ENCODE assay signal across 23 cellular contexts in the genomic region with DNA sequence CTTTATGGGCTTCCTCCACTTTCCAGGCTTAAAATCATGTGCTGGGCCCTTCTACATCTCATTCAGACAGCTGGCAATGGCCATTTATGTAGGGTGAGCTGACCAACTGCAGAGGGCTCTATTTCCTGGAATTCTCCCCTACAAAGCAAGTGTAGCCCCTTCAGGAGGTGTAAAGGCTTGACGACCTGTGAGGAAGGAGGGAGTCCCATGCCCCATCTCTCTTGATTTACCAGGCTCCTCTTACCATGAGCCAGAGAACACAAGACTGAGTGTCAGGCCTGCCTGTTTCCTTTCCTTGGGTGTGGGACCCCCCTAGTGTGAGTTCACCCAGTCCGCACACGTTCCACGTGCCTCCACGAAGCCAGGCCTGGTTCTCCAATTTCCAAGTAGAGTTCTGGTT. TPM values are rescaled to one million over a fixed set of nuclear protein-coding genes. Genes with fewer than 3 reads are reported as not detected.
DNase-seq lines count a peak whose midpoint lies in the region; ATAC-seq and TF ChIP-seq lines count a peak whose summit lies in the region.
"Had no signal": no experiment of that assay in that cellular context is flagged by ENCODE, and none has a peak within 500 bp of the region (broad histone marks: within the 10 kb centered on the region; RNA-seq: fewer than 3 reads in every experiment).

No MANE protein-coding gene starts in this region.

- H3K27me3 ChIP-seq in esophagus muscularis mucosa = peaks cover 0 to 47% (median 0%) of the 10 kb centered on the region in 4 donors
- no peaks in the 10 kb centered on the region for H3K27me3 ChIP-seq in Karpas-422 (ENCODE audit: low read length)

- H3K4me1 ChIP-seq in esophagus muscularis mucosa (peaks cover 0 to 3% (median 0%) of the 10 kb centered on the region in 4 donors), Karpas-422 (ENCODE audit: low read length) (peaks cover 54% of the 10 kb centered on the region)
- H3K4me1 ChIP-seq: Caco-2 had no signal

- peaks cover 45% of the 10 kb centered on the region for H3K27me3 Mint-ChIP-seq in type B pancreatic cell

- TF ChIP-seq POLR2A in esophagus muscularis mucosa (IDR thresholded peaks at IDR 0.05; ENCODE audit: low read depth) = no peak

- no peaks in the 10 kb centered on the region for H3K36me3 Mint-ChIP-seq in type B pancreatic cell
- H3K36me3 Mint-ChIP-seq: CD4-positive, CD25-positive, alpha-beta regulatory T cell; CD8-positive, alpha-beta T cell had no signal

- intact Hi-C loops in esophagus muscularis mucosa (cut with DNase I) = no loop called here
- intact Hi-C loops in posterior vena cava (cut with DNase I) = no loop called here

- H3K9me3 ChIP-seq in esophagus muscularis mucosa (no peaks in the 10 kb centered on the region), Karpas-422 (ENCODE audit: low read length) (no peaks in the 10 kb centered on the region)
- H3K9me3 ChIP-seq: BLaER1, Caco-2 had no signal

- 79% methylated on average over 5 of the region's 5 CpGs for WGBS in esophagus muscularis mucosa

- H3K27ac Mint-ChIP-seq in type B pancreatic cell = no peak overlapping the region
- H3K27ac Mint-ChIP-seq: B cell; CD4-positive, CD25-positive, alpha-beta regulatory T cell; CD8-positive, alpha-beta T cell; GM23338; H9 had no signal

- no peak overlapping the region for H3K4me2 ChIP-seq in Karpas-422 (ENCODE audit: low read depth, low read length, poor library complexity, severe bottlenecking)
- H3K4me2 ChIP-seq: BLaER1, GM23338 had no signal

- no peaks in the 10 kb centered on the region for H3K79me2 ChIP-seq in Karpas-422 (ENCODE audit: low read length)

- no peak overlapping the region for H2AFZ ChIP-seq in Karpas-422 (ENCODE audit: low read length)
- H2AFZ ChIP-seq: GM23338 had no signal

- no peaks in the 10 kb centered on the region for H3K9me2 ChIP-seq in Karpas-422 (replicated peaks; ENCODE audit: insufficient read depth, low read length)

- no peak overlapping the region for H3K4me3 ChIP-seq in esophagus muscularis mucosa
- no peak overlapping the region for H3K4me3 ChIP-seq in Karpas-422 (ENCODE audit: low read length)
- H3K4me3 ChIP-seq: BLaER1, GM12878, GM23338 had no signal

- H3K4me3 Mint-ChIP-seq in type B pancreatic cell = no peak overlapping the region
- H3K4me3 Mint-ChIP-seq: B cell; CD4-positive, CD25-positive, alpha-beta regulatory T cell; CD8-positive, alpha-beta T cell; GM23338; H9 had no signal

- H4K20me1 ChIP-seq in Karpas-422 (ENCODE audit: insufficient read depth, low read depth, low read length) = no peaks in the 10 kb centered on the region

- DNase-seq in D341Med (ENCODE audit: low spot score) = peak; percentile 10
- peak; percentile 75 for DNase-seq in esophagus muscularis mucosa (ENCODE audit: extremely low spot score)
- peak; percentile 36 for DNase-seq in posterior vena cava (ENCODE audit: low spot score)
- DNase-seq in type B pancreatic cell (ENCODE audit: extremely low spot score, unreplicated experiment) = peak; percentile 48
- DNase-seq in effector CD8-positive, alpha-beta T cell (lab: John Stamatoyannopoulos, UW) = no peak
- no peak for DNase-seq in islet precursor cell
- no peak for DNase-seq in Karpas-422
- DNase-seq: Caco-2; CD4-positive, CD25-positive, alpha-beta regulatory T cell; CD8-positive, alpha-beta T cell; DMS 273 treated with DMSO at 0.1 percent for 48 hours; DMS79; EL; GDM1; H9 had no signal

- no peaks in the 10 kb centered on the region for H3K9me3 Mint-ChIP-seq in type B pancreatic cell
- H3K9me3 Mint-ChIP-seq: CD8-positive, alpha-beta T cell; GM23338; H9 had no signal

- peaks cover 7% of the 10 kb centered on the region for H3K4me1 Mint-ChIP-seq in type B pancreatic cell (ENCODE audit: unreplicated experiment)
- H3K4me1 Mint-ChIP-seq: B cell; CD4-positive, CD25-positive, alpha-beta regulatory T cell had no signal

- H3K36me3 ChIP-seq in esophagus muscularis mucosa (no peaks in the 10 kb centered on the region), Karpas-422 (ENCODE audit: insufficient read depth, low read length) (no peaks in the 10 kb centered on the region)
- H3K36me3 ChIP-seq: BLaER1 had no signal

- TF ChIP-seq CTCF in esophagus muscularis mucosa (IDR thresholded peaks at IDR 0.05) = no peak
- TF ChIP-seq CTCF in type B pancreatic cell (conservative IDR thresholded peaks at IDR 0.05) = no peak

- H3K27ac ChIP-seq in esophagus muscularis mucosa (replicated peaks in 1 of 4) (no peak overlapping the region), Karpas-422 (ENCODE audit: low read length) (no peak overlapping the region)
- H3K27ac ChIP-seq: 22Rv1, BLaER1, C4-2B had no signal

- no peak for TF ChIP-seq EP300 in esophagus muscularis mucosa (IDR thresholded peaks at IDR 0.05)

- no peak overlapping the region for H3K9ac ChIP-seq in Karpas-422 (ENCODE audit: low read length)
- H3K9ac ChIP-seq: BLaER1 had no signal

- ATAC-seq in GM18867 (IDR thresholded peaks at IDR 0.05; ENCODE audit: unreplicated experiment) = no peak
- ATAC-seq: CD8-positive, alpha-beta T cell; GM12878; GM23338; HCT116 had no signal

RNA-seq across cellular contexts. Expression of a gene that starts 16.6 kb away (rescaled TPM):
- total RNA-seq in esophagus muscularis mucosa (1 to 10 TPM; 2.5 to 7.3 (median 5.6) TPM), posterior vena cava (1 to 10 TPM; 2.8 to 3.6 TPM), type B pancreatic cell (ENCODE audit: low replicate concordance) (0.57 and 9.2 TPM in 2 replicates)
- total RNA-seq in Karpas-422 (2014; rRNA removed; shearing (Covaris generic); ENCODE audit: low replicate concordance) = 7.0 and 11.6 TPM in 2 replicates
- total RNA-seq: B cell; Caco-2; CD8-positive, alpha-beta T cell; GM12878; H9 had no signal

Comparison
In these comparisons a context has a peak if more than half of its experiments do, and no peak if none do; other contexts are left out.
1. DNase-seq: peak in D341Med (single experiment), esophagus muscularis mucosa (single experiment), posterior vena cava (single experiment) and type B pancreatic cell (single experiment); none in effector CD8-positive, alpha-beta T cell (single experiment), islet precursor cell (single experiment) and Karpas-422 (single experiment).